In the genomic region with DNA sequence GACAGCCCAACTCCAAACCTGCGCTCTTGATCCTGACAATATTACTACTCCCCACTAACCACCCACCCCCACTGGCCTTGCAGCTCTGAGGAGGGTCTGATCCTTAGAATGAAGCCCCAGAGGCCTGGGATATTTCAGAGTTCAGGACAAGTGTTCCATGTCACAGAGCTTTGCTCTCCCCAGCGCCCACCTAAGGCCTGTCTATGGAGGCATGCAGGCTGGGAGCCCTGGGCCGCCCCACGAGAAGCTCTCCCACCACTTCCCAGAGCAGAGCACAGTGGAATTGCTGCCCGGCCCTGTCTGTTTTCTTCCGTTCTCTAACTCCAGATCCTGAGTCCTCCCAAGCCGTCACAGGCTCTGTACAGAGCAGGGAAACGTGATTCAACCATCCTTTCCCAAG, we compare ENCODE assay signal across 28 cellular contexts.
"Had no signal": no experiment of that assay in that cellular context is flagged by ENCODE, and none has a peak within 500 bp of the region (broad histone marks: within the 10 kb centered on the region; RNA-seq: fewer than 3 reads in every experiment).

No MANE protein-coding gene starts in this region.

- DNase-seq: activated CD4-positive, alpha-beta memory T cell treated with anti-CD3 and anti-CD28 coated beads for 36 hours; activated CD4-positive, alpha-beta T cell treated with anti-CD3 and anti-CD28 coated beads for 36 hours; activated CD4-positive, alpha-beta T cell treated with anti-CD3 and anti-CD28 coated beads, Interleukin-2, amount 10 ng/mL, durations not matched to agents 24 days and 14 days; activated CD4-positive, CD25-positive, alpha-beta regulatory T cell; activated CD4-positive, CD25-positive, alpha-beta regulatory T cell treated with anti-CD3 and anti-CD28 coated beads, Interleukin-2, amount 50 U/mL, for 72 hours; activated CD8-positive, alpha-beta memory T cell treated with anti-CD3 and anti-CD28 coated beads for 24 hours; activated effector memory CD4-positive, alpha-beta T cell treated with Interleukin-2 at 50 U/mL for 16 hours; activated gamma-delta T cell treated with Interleukin-2 at 50 U/mL for 16 hours; activated naive CD4-positive, alpha-beta T cell treated with anti-CD3 and anti-CD28 coated beads, Interleukin-2, amount 50 U/mL, for 16 hours; activated naive CD4-positive, alpha-beta T cell treated with Interleukin-2 at 50 U/mL for 16 hours; activated T-cell treated with anti-CD3 and anti-CD28 coated beads, Interleukin-2, amount 50 U/mL, for 4 hours; amniotic stem cell; anterior cingulate cortex; central memory CD4-positive, alpha-beta T cell; dorsolateral prefrontal cortex; effector memory CD4-positive, alpha-beta T cell; erythroblast; foreskin keratinocyte; gastrocnemius medialis; glutamatergic neuron; heart left ventricle; T-helper 2 cell had no signal

- H3K27me3 ChIP-seq: esophagus muscularis mucosa, foreskin keratinocyte, gastrocnemius medialis had no signal

- H3K9me3 Mint-ChIP-seq: activated CD4-positive, alpha-beta memory T cell treated with anti-CD3 and anti-CD28 coated beads for 36 hours; activated CD4-positive, alpha-beta T cell treated with anti-CD3 and anti-CD28 coated beads, Interleukin-2, amount 10 ng/mL, durations not matched to agents 24 days and 14 days; activated T-cell treated with anti-CD3 and anti-CD28 coated beads, Interleukin-2, amount 50 U/mL, for 4 hours; activated T-helper 17 cell treated with anti-CD3 and anti-CD28 coated beads, Interleukin-2, amount 50 U/mL, for 72 hours; dendritic cell treated with granulocyte-macrophage colony-stimulating factor and Interleukin-4, amounts not matched to agents 40 ng/mL and 50 ng/mL, for 4 days had no signal

- H3K27ac ChIP-seq: coronary artery, dorsolateral prefrontal cortex, esophagus muscularis mucosa, foreskin keratinocyte, gastrocnemius medialis, heart left ventricle had no signal

- FAIRE-seq: astrocyte had no signal

- H3K4me1 ChIP-seq: foreskin keratinocyte, gastrocnemius medialis had no signal

- H3K36me3 ChIP-seq: esophagus muscularis mucosa, gastrocnemius medialis, heart left ventricle had no signal

- H3K4me1 Mint-ChIP-seq: activated CD4-positive, alpha-beta T cell treated with anti-CD3 and anti-CD28 coated beads for 36 hours; activated CD4-positive, alpha-beta T cell treated with anti-CD3 and anti-CD28 coated beads, Interleukin-2, amount 10 ng/mL, durations not matched to agents 24 days and 14 days; activated T-helper 17 cell treated with anti-CD3 and anti-CD28 coated beads, Interleukin-2, amount 50 U/mL, for 72 hours had no signal

- H3K4me3 ChIP-seq: coronary artery, dorsolateral prefrontal cortex, esophagus muscularis mucosa, gastrocnemius medialis, heart left ventricle had no signal

- H3K4me3 Mint-ChIP-seq: activated CD4-positive, alpha-beta memory T cell treated with anti-CD3 and anti-CD28 coated beads for 36 hours; activated CD4-positive, alpha-beta T cell treated with anti-CD3 and anti-CD28 coated beads for 36 hours; activated CD4-positive, alpha-beta T cell treated with anti-CD3 and anti-CD28 coated beads, Interleukin-2, amount 10 ng/mL, durations not matched to agents 24 days and 14 days; activated naive CD8-positive, alpha-beta T cell; activated T-cell treated with anti-CD3 and anti-CD28 coated beads, Interleukin-2, amount 50 U/mL, for 4 hours; activated T-helper 17 cell treated with anti-CD3 and anti-CD28 coated beads, Interleukin-2, amount 50 U/mL, for 72 hours; dendritic cell treated with granulocyte-macrophage colony-stimulating factor and Interleukin-4, amounts not matched to agents 40 ng/mL and 50 ng/mL, for 4 days had no signal

- ATAC-seq: activated CD4-positive, alpha-beta T cell treated with anti-CD3 and anti-CD28 coated beads for 36 hours; activated T-cell treated with anti-CD3 and anti-CD28 coated beads, Interleukin-2, amount 50 U/mL, for 4 hours; activated T-helper 17 cell treated with anti-CD3 and anti-CD28 coated beads, Interleukin-2, amount 50 U/mL, for 72 hours; foreskin keratinocyte; gastrocnemius medialis had no signal

- H3K27ac Mint-ChIP-seq: activated CD4-positive, alpha-beta memory T cell treated with anti-CD3 and anti-CD28 coated beads for 36 hours; activated CD4-positive, alpha-beta T cell treated with anti-CD3 and anti-CD28 coated beads for 36 hours; activated CD4-positive, alpha-beta T cell treated with anti-CD3 and anti-CD28 coated beads, Interleukin-2, amount 10 ng/mL, durations not matched to agents 24 days and 14 days; activated naive CD8-positive, alpha-beta T cell; activated T-helper 17 cell treated with anti-CD3 and anti-CD28 coated beads, Interleukin-2, amount 50 U/mL, for 72 hours; dendritic cell treated with granulocyte-macrophage colony-stimulating factor and Interleukin-4, amounts not matched to agents 40 ng/mL and 50 ng/mL, for 4 days had no signal

- H3K36me3 Mint-ChIP-seq: activated CD4-positive, alpha-beta memory T cell treated with anti-CD3 and anti-CD28 coated beads for 36 hours; activated naive CD8-positive, alpha-beta T cell had no signal

- H3K9me3 ChIP-seq: esophagus muscularis mucosa, gastrocnemius medialis, heart left ventricle had no signal
